1 cellular context compared by ENCODE assay signal in genomic region chr10:90775351-90776028, GRCh38.
TF ChIP-seq lines count a peak whose summit lies in the region.

No MANE protein-coding gene starts in this region.

TF ChIP-seq in GM23338, 12 proteins besides CTCF, POLR2A, EP300 and RAD21 (continued from another document):
- TF ChIP-seq REST (IDR thresholded peaks at IDR 0.05; ENCODE audit: unreplicated experiment) = no peak
- TF ChIP-seq JUNB (IDR thresholded peaks at IDR 0.05; ENCODE audit: unreplicated experiment) = no peak
